ENCODE assay signal across 8 cellular contexts in the genomic region with DNA sequence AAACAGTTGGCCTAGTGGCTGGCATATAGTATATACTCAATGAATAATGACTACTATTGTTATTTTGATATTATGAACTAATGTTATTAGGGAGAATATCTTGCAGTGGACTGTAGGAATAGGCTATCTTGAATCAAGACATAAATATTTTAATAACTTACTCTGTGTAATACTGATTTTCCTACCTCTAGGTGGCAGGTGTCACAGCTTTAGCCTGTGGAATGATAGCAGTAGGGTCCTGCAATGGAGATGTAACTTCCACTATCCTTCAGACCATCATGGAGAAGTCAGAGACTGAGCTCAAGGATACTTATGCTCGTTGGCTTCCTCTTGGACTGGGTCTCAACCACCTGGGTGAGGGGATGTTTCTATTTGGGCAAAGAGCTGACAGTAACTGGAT. TPM values are rescaled to one million over a fixed set of nuclear protein-coding genes. Genes with fewer than 3 reads are reported as not detected.
DNase-seq lines count a peak whose midpoint lies in the region; ATAC-seq and TF ChIP-seq lines count a peak whose summit lies in the region.
"Had no signal": no experiment of that assay in that cellular context is flagged by ENCODE, and none has a peak within 500 bp of the region (broad histone marks: within the 10 kb centered on the region; RNA-seq: fewer than 3 reads in every experiment).

No MANE protein-coding gene starts in this region.

- H3K27ac Mint-ChIP-seq in brain (peak overlapping the region in 2 of 5 experiments; percentile 34 to 39), nephron (no peak overlapping the region)

- H3K27me3 Mint-ChIP-seq in brain (no peaks in the 10 kb centered on the region), nephron (ENCODE audit: low read depth) (no peaks in the 10 kb centered on the region)

- TF ChIP-seq CTCF in LNCAP (IDR thresholded peaks at IDR 0.05) (peak; percentile 55; the same call in 1 of the 2 replicates), brain (conservative IDR thresholded peaks at IDR 0.05) (peak; percentile 21 to 41), nephron (IDR thresholded peaks at IDR 0.05; ENCODE audit: unreplicated experiment in 3 of 3) (peak; percentile 29 to 47 (median 35))

- DNase-seq in ELR (ENCODE audit: low read depth): peak; percentile 56
- no peak for DNase-seq in central memory CD4-positive, alpha-beta T cell
- no peak for DNase-seq in Ammon's horn (ENCODE audit: low spot score)
- DNase-seq: T-helper 9 cell had no signal

- ATAC-seq in GM19023 (IDR thresholded peaks at IDR 0.05; ENCODE audit: unreplicated experiment): no peak

- peaks cover 17% of the 10 kb centered on the region for H3K4me1 Mint-ChIP-seq in brain
- H3K4me1 Mint-ChIP-seq in nephron: peaks cover 3% of the 10 kb centered on the region

- H3K9me3 Mint-ChIP-seq in brain (peaks cover 0 to 2% (median 0%) of the 10 kb centered on the region in 5 experiments), nephron (no peaks in the 10 kb centered on the region)

- H3K36me3 Mint-ChIP-seq in brain: peaks cover 91% of the 10 kb centered on the region
- peaks cover 85% of the 10 kb centered on the region for H3K36me3 Mint-ChIP-seq in nephron (ENCODE audit: low read depth)

- H3K4me3 Mint-ChIP-seq in brain (peak overlapping the region in 1 of 5 experiments; percentile 62), nephron (no peak overlapping the region)

RNA-seq across cellular contexts. Expression of gene PSMD2, which starts 6.5 kb away (rescaled TPM):
- polyA plus RNA-seq in brain (ENCODE audit: insufficient read depth, low read depth, low replicate concordance): 325 TPM

RNA-seq across cellular contexts. Expression of gene EIF4G1, which starts 8.8 kb away (rescaled TPM):
- 183 TPM for polyA plus RNA-seq in brain (ENCODE audit: insufficient read depth, low read depth, low replicate concordance)

RNA-seq across cellular contexts. Expression of gene ECE2, which starts 29.8 kb away (rescaled TPM):
- 9.5 TPM for polyA plus RNA-seq in brain (ENCODE audit: insufficient read depth, low read depth, low replicate concordance)

RNA-seq across cellular contexts. Expression of gene FAM131A, which starts 31.8 kb away (rescaled TPM):
- 71.5 TPM for polyA plus RNA-seq in brain (ENCODE audit: insufficient read depth, low read depth, low replicate concordance)

RNA-seq across cellular contexts. Expression of gene CAMK2N2, which starts 44.2 kb away (rescaled TPM):
- 94.8 TPM for polyA plus RNA-seq in brain (ENCODE audit: insufficient read depth, low read depth, low replicate concordance)
